ENCODE assay signal across 8 cellular contexts in genomic region chr1:2204384-2205190, GRCh38. TPM values are rescaled to one million over a fixed set of nuclear protein-coding genes. Genes with fewer than 3 reads are reported as not detected.
DNase-seq lines count a peak whose midpoint lies in the region; ATAC-seq and TF ChIP-seq lines count a peak whose summit lies in the region.

No MANE protein-coding gene starts in this region.

- H3K9me3 Mint-ChIP-seq in activated naive CD4-positive, alpha-beta T cell treated with anti-CD3 and anti-CD28 coated beads, Interleukin-2, amount 50 U/mL, for 72 hours: no peaks in the 10 kb centered on the region
- no peaks in the 10 kb centered on the region for H3K9me3 Mint-ChIP-seq in activated naive CD4-positive, alpha-beta T cell treated with anti-CD3 and anti-CD28 coated beads, Interleukin-2, amount 10 ng/mL, durations not matched to agents 7 days and 5 days

- peaks cover 27% of the 10 kb centered on the region for H3K27me3 Mint-ChIP-seq in activated naive CD4-positive, alpha-beta T cell treated with anti-CD3 and anti-CD28 coated beads, Interleukin-2, amount 10 ng/mL, durations not matched to agents 7 days and 5 days

- no peak for TF ChIP-seq CTCF in LNCaP clone FGC (IDR thresholded peaks at IDR 0.05; ENCODE audit: control insufficient read depth, extremely low read depth, insufficient read depth)
- TF ChIP-seq CTCF in VCaP (conservative IDR thresholded peaks at IDR 0.05): no peak
- no peak for TF ChIP-seq CTCF in gastroesophageal sphincter (IDR thresholded peaks at IDR 0.05)

- H3K9me3 ChIP-seq in gastroesophageal sphincter (no peaks in the 10 kb centered on the region), neuron (ENCODE audit: low read length) (no peaks in the 10 kb centered on the region)

- TF ChIP-seq EP300 in gastroesophageal sphincter (IDR thresholded peaks at IDR 0.05): no peak

- H3K4me1 ChIP-seq in gastroesophageal sphincter: peaks cover 0 to 82% (median 67%) of the 10 kb centered on the region in 3 donors
- peaks cover 32% of the 10 kb centered on the region for H3K4me1 ChIP-seq in neuron (ENCODE audit: insufficient read depth, low read length)

- H3K4me1 Mint-ChIP-seq in activated naive CD4-positive, alpha-beta T cell treated with anti-CD3 and anti-CD28 coated beads, Interleukin-2, amount 10 ng/mL, durations not matched to agents 7 days and 5 days: peaks cover 19% of the 10 kb centered on the region

- peak; percentile 18 to 52 for ATAC-seq in activated naive CD4-positive, alpha-beta T cell treated with anti-CD3 and anti-CD28 coated beads, Interleukin-2, amount 50 U/mL, for 72 hours
- ATAC-seq in gastroesophageal sphincter (peak; percentile 52), HG03565 (IDR thresholded peaks at IDR 0.05; ENCODE audit: unreplicated experiment) (no peak), GM21381 (IDR thresholded peaks at IDR 0.05; ENCODE audit: unreplicated experiment) (no peak)

- H3K4me3 Mint-ChIP-seq in activated naive CD4-positive, alpha-beta T cell treated with anti-CD3 and anti-CD28 coated beads, Interleukin-2, amount 10 ng/mL, durations not matched to agents 7 days and 5 days: no peak overlapping the region

- H3K36me3 ChIP-seq in gastroesophageal sphincter: no peaks in the 10 kb centered on the region
- no peaks in the 10 kb centered on the region for H3K36me3 ChIP-seq in neuron (ENCODE audit: insufficient read depth, low read length)

- no peaks in the 10 kb centered on the region for H3K36me3 Mint-ChIP-seq in activated naive CD4-positive, alpha-beta T cell treated with anti-CD3 and anti-CD28 coated beads, Interleukin-2, amount 50 U/mL, for 72 hours
- no peaks in the 10 kb centered on the region for H3K36me3 Mint-ChIP-seq in activated naive CD4-positive, alpha-beta T cell treated with anti-CD3 and anti-CD28 coated beads, Interleukin-2, amount 10 ng/mL, durations not matched to agents 7 days and 5 days

- WGBS in gastroesophageal sphincter (ENCODE audit: low coverage in 1 of 2), 2 donors: 0% methylated on average over 7 of the region's 61 CpGs; no CpG with 5 or more reads in 1 of the 2 donors

- H3K27ac ChIP-seq in VCaP (peak overlapping the region; percentile 60), gastroesophageal sphincter (peak overlapping the region; percentile 81 to 96 (median 90))

- DNase-seq in activated naive CD4-positive, alpha-beta T cell treated with anti-CD3 and anti-CD28 coated beads, Interleukin-2, amount 50 U/mL, for 72 hours (ENCODE audit: low spot score in 2 of 2): peak in 1 of 2 donors; percentile 43
- DNase-seq in activated naive CD4-positive, alpha-beta T cell treated with anti-CD3 and anti-CD28 coated beads, Interleukin-2, amount 10 ng/mL, durations not matched to agents 7 days and 5 days: no peak
- DNase-seq in LNCaP clone FGC (ENCODE audit: low read depth): no peak

- no peak overlapping the region for H3K27ac Mint-ChIP-seq in activated naive CD4-positive, alpha-beta T cell treated with anti-CD3 and anti-CD28 coated beads, Interleukin-2, amount 50 U/mL, for 72 hours
- H3K27ac Mint-ChIP-seq in activated naive CD4-positive, alpha-beta T cell treated with anti-CD3 and anti-CD28 coated beads, Interleukin-2, amount 10 ng/mL, durations not matched to agents 7 days and 5 days: no peak overlapping the region

- CTCF ChIA-PET in activated naive CD4-positive, alpha-beta T cell treated with anti-CD3 and anti-CD28 coated beads, Interleukin-2, amount 10 ng/mL, durations not matched to agents 7 days and 5 days (lab: Charles Lee): interaction anchor here (0.9 to 2.9 kb wide), 3 partner anchors 10 to 177 kb away, joined by 3 to 11 read pairs (median 5); partner anchors contain the start of gene FAAP20

- H3K27me3 ChIP-seq in gastroesophageal sphincter (no peaks in the 10 kb centered on the region), neuron (ENCODE audit: insufficient read depth, low read length) (peaks cover 4% of the 10 kb centered on the region)

- H3K4me3 ChIP-seq in LNCaP clone FGC (ENCODE audit: low read depth, low read length): peak overlapping the region; percentile 36
- peak overlapping the region; percentile 52 to 63 for H3K4me3 ChIP-seq in gastroesophageal sphincter
- H3K4me3 ChIP-seq in neuron (ENCODE audit: low read length): peak overlapping the region; percentile 10

- H2AFZ ChIP-seq in neuron (ENCODE audit: low read depth, low read length): peak overlapping the region; percentile 15

- TF ChIP-seq POLR2A in gastroesophageal sphincter (IDR thresholded peaks at IDR 0.05): peak; percentile 32 to 38

RNA-seq across cellular contexts. Expression of gene FAAP20, which starts 10.0 kb away (rescaled TPM):
- 10 to 100 TPM; 59.1 to 66.9 TPM for total RNA-seq in activated naive CD4-positive, alpha-beta T cell treated with anti-CD3 and anti-CD28 coated beads, Interleukin-2, amount 50 U/mL, for 72 hours
- total RNA-seq in gastroesophageal sphincter: 10 to 100 TPM; 25.8 to 51.1 (median 43.3) TPM

RNA-seq across cellular contexts. Expression of gene SKI, which starts 23.5 kb away (rescaled TPM):
- total RNA-seq in activated naive CD4-positive, alpha-beta T cell treated with anti-CD3 and anti-CD28 coated beads, Interleukin-2, amount 50 U/mL, for 72 hours: 10 to 100 TPM; 26.6 to 43.8 TPM
- total RNA-seq in gastroesophageal sphincter: 100 to 1,000 TPM in 1 of 4 donors, 10 to 100 TPM in 3; 60.2 to 157 (median 79.0) TPM

Comparison
In these comparisons a context has a peak if more than half of its experiments do, and no peak if none do; other contexts are left out.
1. ATAC-seq: peak in activated naive CD4-positive, alpha-beta T cell treated with anti-CD3 and anti-CD28 coated beads, Interleukin-2, amount 50 U/mL, for 72 hours (2 of 2) and gastroesophageal sphincter (single experiment); none in HG03565 (single experiment) and GM21381 (single experiment).
2. Peak in every context shown above with its lines, with median percentiles within 50 percentile points of each other: H3K4me3 ChIP-seq.